ENCODE assay signal across 1 cellular context in the genomic region with DNA sequence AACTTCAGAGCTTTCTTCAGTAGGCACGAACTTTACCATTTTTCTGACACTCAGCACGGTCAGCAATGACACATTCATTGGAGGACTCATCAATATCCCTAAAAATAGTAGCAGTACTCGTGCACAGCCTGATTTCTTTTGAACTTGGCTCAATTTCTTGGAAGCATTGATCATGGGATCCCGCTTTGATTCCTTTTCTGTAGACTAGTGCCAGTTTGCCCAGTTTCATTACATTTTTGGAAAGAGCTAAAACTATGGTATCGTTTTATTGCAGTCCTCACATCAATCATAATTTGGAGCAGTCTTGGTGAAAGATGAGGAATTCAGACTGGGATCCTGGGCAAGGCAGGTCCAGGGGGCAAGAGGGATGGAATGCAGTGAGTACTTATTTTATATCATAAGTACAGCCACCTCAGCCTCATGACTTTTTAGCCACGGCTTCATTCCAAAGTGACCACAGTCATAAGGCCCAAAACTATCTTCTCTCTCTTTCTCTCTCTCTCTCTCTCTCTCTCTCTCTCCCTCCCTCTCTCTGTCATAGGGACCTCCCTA.
TF ChIP-seq lines count a peak whose summit lies in the region.

No MANE protein-coding gene starts in this region.

TF ChIP-seq in IMR-90, 13 proteins besides CTCF, POLR2A, EP300 and RAD21 (continued from another document):
- TF ChIP-seq, protein P1, sequence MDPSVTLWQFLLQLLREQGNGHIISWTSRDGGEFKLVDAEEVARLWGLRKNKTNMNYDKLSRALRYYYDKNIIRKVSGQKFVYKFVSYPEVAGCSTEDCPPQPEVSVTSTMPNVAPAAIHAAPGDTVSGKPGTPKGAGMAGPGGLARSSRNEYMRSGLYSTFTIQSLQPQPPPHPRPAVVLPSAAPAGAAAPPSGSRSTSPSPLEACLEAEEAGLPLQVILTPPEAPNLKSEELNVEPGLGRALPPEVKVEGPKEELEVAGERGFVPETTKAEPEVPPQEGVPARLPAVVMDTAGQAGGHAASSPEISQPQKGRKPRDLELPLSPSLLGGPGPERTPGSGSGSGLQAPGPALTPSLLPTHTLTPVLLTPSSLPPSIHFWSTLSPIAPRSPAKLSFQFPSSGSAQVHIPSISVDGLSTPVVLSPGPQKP (IDR thresholded peaks at IDR 0.05; ENCODE audit: borderline replicate concordance, low read depth, low read length): no peak
- TF ChIP-seq SMC3 (IDR thresholded peaks at IDR 0.05; ENCODE audit: low read depth, low read length) (no peak), BHLHE40 (IDR thresholded peaks at IDR 0.05; ENCODE audit: low read depth, low read length) (peak; percentile 78), MAFK (IDR thresholded peaks at IDR 0.05; ENCODE audit: low read depth, low read length) (no peak), FOS (IDR thresholded peaks at IDR 0.05; ENCODE audit: low read depth, low read length) (no peak), CEBPB (IDR thresholded peaks at IDR 0.05; ENCODE audit: low read depth, low read length) (no peak), CHD1 (IDR thresholded peaks at IDR 0.05; ENCODE audit: low read depth, low read length) (no peak), RCOR1 (IDR thresholded peaks at IDR 0.05; ENCODE audit: insufficient replicate concordance, low read length) (no peak), NFE2L2 (IDR thresholded peaks at IDR 0.05; ENCODE audit: low read depth, low read length) (no peak)
- TF ChIP-seq, protein P2, sequence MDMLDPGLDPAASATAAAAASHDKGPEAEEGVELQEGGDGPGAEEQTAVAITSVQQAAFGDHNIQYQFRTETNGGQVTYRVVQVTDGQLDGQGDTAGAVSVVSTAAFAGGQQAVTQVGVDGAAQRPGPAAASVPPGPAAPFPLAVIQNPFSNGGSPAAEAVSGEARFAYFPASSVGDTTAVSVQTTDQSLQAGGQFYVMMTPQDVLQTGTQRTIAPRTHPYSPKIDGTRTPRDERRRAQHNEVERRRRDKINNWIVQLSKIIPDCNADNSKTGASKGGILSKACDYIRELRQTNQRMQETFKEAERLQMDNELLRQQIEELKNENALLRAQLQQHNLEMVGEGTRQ (IDR thresholded peaks at IDR 0.05; ENCODE audit: low read depth, low read length): no peak
